Comparison of ENCODE assay signal across 12 cellular contexts in genomic region chr12:57091633-57092528, GRCh38. TPM values are rescaled to one million over a fixed set of nuclear protein-coding genes. Genes with fewer than 3 reads are reported as not detected.
A peak's percentile ranks its signal among the peaks of the same experiment; 100 is the strongest.
DNase-seq lines count a peak whose midpoint lies in the region; ATAC-seq and TF ChIP-seq lines count a peak whose summit lies in the region.
"Had no signal": no experiment of that assay in that cellular context is flagged by ENCODE, and none has a peak within 500 bp of the region (broad histone marks: within the 10 kb centered on the region; RNA-seq: fewer than 3 reads in every experiment).

No MANE protein-coding gene starts in this region.

- no peaks in the 10 kb centered on the region for H3K9me3 Mint-ChIP-seq in endothelial cell (ENCODE audit: unreplicated experiment)

- H3K4me2 ChIP-seq in IMR-90 (ENCODE audit: low read depth, low read length), result peak overlapping the region; percentile 38; the same call in 1 of the 2 replicates

- no peak for TF ChIP-seq RAD21 in IMR-90 (IDR thresholded peaks at IDR 0.05; ENCODE audit: low read length)

- H3K9me1 ChIP-seq in IMR-90 (ENCODE audit: insufficient read depth, low read length), result peaks cover 4% of the 10 kb centered on the region; the same call in 1 of the 2 replicates

- H3K4me1 ChIP-seq in IMR-90 (ENCODE audit: control insufficient read depth, insufficient read depth, low read length) (peaks cover 41% of the 10 kb centered on the region), prostate gland (replicated peaks) (peaks cover 34% of the 10 kb centered on the region)

- peaks cover 29% of the 10 kb centered on the region for H3K4me1 Mint-ChIP-seq in endothelial cell (ENCODE audit: unreplicated experiment)

- H3K27ac ChIP-seq in IMR-90 (ENCODE audit: insufficient read depth, low read length), result peak overlapping the region; percentile 75
- H3K27ac ChIP-seq in prostate gland, result peak overlapping the region; percentile 79 to 99

- H3K23ac ChIP-seq in IMR-90 (ENCODE audit: low read depth, low read length), result peak overlapping the region; percentile 82; the same call in 1 of the 2 replicates

- H4K91ac ChIP-seq in IMR-90 (ENCODE audit: insufficient read depth, low read depth, low read length), result no peak overlapping the region

- H3K4me3 Mint-ChIP-seq in endothelial cell (ENCODE audit: unreplicated experiment), result peak overlapping the region; percentile 65

- peak overlapping the region; percentile 1 for H2BK5ac ChIP-seq in IMR-90 (ENCODE audit: low read depth, low read length, poor library complexity, severe bottlenecking)

- CTCF ChIA-PET in BJ (lab: Yijun Ruan, JAX) (interaction anchor here (0.7 to 15.6 kb wide), 14 partner anchors 8 to 329 kb away, joined by 3 to 190 read pairs (median 4); partner anchors contain the start of genes HSD17B6, NEMP1 and STAT6), IMR-90 (lab: Yijun Ruan, JAX) (interaction anchor here (1.0 to 2.0 kb wide), 4 partner anchors 20 to 36 kb away, joined by 3 to 8 read pairs (median 5); partner anchors contain the start of genes LRP1 and STAT6)

- no peak overlapping the region for H4K8ac ChIP-seq in IMR-90 (ENCODE audit: low read depth in 2 of 2, low read length in 2 of 2)

- H3K4ac ChIP-seq in IMR-90 (ENCODE audit: low read depth, low read length), result no peak overlapping the region

- H2AFZ ChIP-seq in IMR-90 (replicated peaks; ENCODE audit: low read length, poor library complexity), result no peak overlapping the region

- H3K36me3 ChIP-seq in BJ (ENCODE audit: control insufficient read depth, insufficient read depth, low read length) (peaks cover 42% of the 10 kb centered on the region), IMR-90 (ENCODE audit: control insufficient read depth, insufficient read depth, low read length) (peaks cover 61% of the 10 kb centered on the region), prostate gland (peaks cover 0 to 7% of the 10 kb centered on the region in 2 donors)

- H2AK5ac ChIP-seq in IMR-90 (ENCODE audit: low read depth, low read length), result peak overlapping the region; percentile 42; the same call in 1 of the 2 replicates

- TF ChIP-seq POLR2A in IMR-90 (IDR thresholded peaks at IDR 0.05; ENCODE audit: low read depth, low read length) (no peak), prostate gland (IDR thresholded peaks at IDR 0.05) (no peak)

- H3K14ac ChIP-seq in IMR-90 (replicated peaks; ENCODE audit: low read depth, low read length), result peak overlapping the region; percentile 20; the same call in 1 of the 2 replicates

- POLR2A ChIA-PET in BJ (lab: Charles Lee) (no interaction called here), IMR-90 (lab: Charles Lee; ENCODE audit: unreplicated experiment) (interaction anchor here (0.5 to 1.4 kb wide), 4 partner anchors 7 to 74 kb away, joined by 3 to 5 read pairs (median 4); partner anchors contain the start of genes LRP1 and STAT6)

- no peak overlapping the region for H3K18ac ChIP-seq in IMR-90 (ENCODE audit: low read depth, low read length)

- TF ChIP-seq CTCF in BJ (IDR thresholded peaks at IDR 0.05; ENCODE audit: insufficient read depth, low read depth, low read length), result no peak
- TF ChIP-seq CTCF in IMR-90 (conservative IDR thresholded peaks at IDR 0.05; ENCODE audit: low read depth, low read length), result no peak
- TF ChIP-seq CTCF in endothelial cell (IDR thresholded peaks at IDR 0.05; ENCODE audit: unreplicated experiment), result no peak
- TF ChIP-seq CTCF in prostate gland (IDR thresholded peaks at IDR 0.05), result no peak

- no peak overlapping the region for H2BK120ac ChIP-seq in IMR-90 (ENCODE audit: low read depth, low read length)

- ATAC-seq in IMR-90 (ENCODE audit: low read depth) (no peak), GM18861 (IDR thresholded peaks at IDR 0.05; ENCODE audit: unreplicated experiment) (no peak), HG02642 (IDR thresholded peaks at IDR 0.05; ENCODE audit: poor library complexity, unreplicated experiment) (no peak), GM19035 (IDR thresholded peaks at IDR 0.05; ENCODE audit: unreplicated experiment) (no peak)
- ATAC-seq: Panc1 had no signal

- H3K36me3 Mint-ChIP-seq in endothelial cell (ENCODE audit: low read depth, unreplicated experiment), result peaks cover 22% of the 10 kb centered on the region

- no TSS peak for BruUV-seq in IMR-90 (replicated peaks; lab: Mats Ljungman, UMichigan)

- H2BK20ac ChIP-seq in IMR-90 (ENCODE audit: low read depth, low read length), result no peak overlapping the region

- intact Hi-C loops in IMR-90 (cut with micrococcal nuclease), result no loop called here
- intact Hi-C loops in prostate gland (cut with DNase I), result no loop called here
- intact Hi-C loops in cardiac septum (cut with DNase I), result no loop called here

- no peak overlapping the region for H3K56ac ChIP-seq in IMR-90 (ENCODE audit: extremely low read depth, insufficient read depth, low read length)

- H3K27me3 Mint-ChIP-seq in endothelial cell (ENCODE audit: unreplicated experiment), result peaks cover 34% of the 10 kb centered on the region

- in situ Hi-C loops in IMR-90 (cut with MboI; ENCODE audit: low sequenced_read_pairs), result no loop called here

- H3K27me3 ChIP-seq in BJ (ENCODE audit: control insufficient read depth, insufficient read depth, low read length) (no peaks in the 10 kb centered on the region), IMR-90 (ENCODE audit: control insufficient read depth, insufficient read depth, low read length) (no peaks in the 10 kb centered on the region), prostate gland (replicated peaks; ENCODE audit: insufficient read depth) (no peaks in the 10 kb centered on the region)

- WGBS in IMR-90 (ENCODE audit: extremely low coverage in 2 of 2, insufficient read length in 1 of 2), 2 experiments, result 85% methylated on average over 6 of the region's 25 CpGs; no CpG with 5 or more reads in 1 of the 2 experiments
- 69% methylated on average over 24 of the region's 25 CpGs for WGBS in prostate gland

- H4K5ac ChIP-seq in IMR-90 (ENCODE audit: low read depth, low read length), result no peak overlapping the region

- DNase-seq in BJ (ENCODE audit: low read depth), result no peak
- DNase-seq in IMR-90, result no peak
- DNase-seq in endothelial cell (ENCODE audit: low spot score), result no peak
- no peak for DNase-seq in prostate gland (ENCODE audit: low spot score)
- DNase-seq in cardiac septum (ENCODE audit: low spot score), result no peak
- DNase-seq: GDM1, NCI-H1105 had no signal

- dilution Hi-C loops in IMR-90 (cut with HindIII; ENCODE audit: low sequenced_read_pairs, unreplicated experiment), result no loop called here

- no peak overlapping the region for H2AK9ac ChIP-seq in IMR-90 (replicated peaks; ENCODE audit: low read depth, low read length, poor library complexity)

- no peak overlapping the region for H3K27ac Mint-ChIP-seq in endothelial cell (ENCODE audit: unreplicated experiment)

- no peaks in the 10 kb centered on the region for H3K9me3 ChIP-seq in IMR-90 (ENCODE audit: control insufficient read depth, insufficient read depth, low read length)
- no peaks in the 10 kb centered on the region for H3K9me3 ChIP-seq in prostate gland

- H4K20me1 ChIP-seq in IMR-90 (ENCODE audit: insufficient read depth, low read length), result peaks cover 67% of the 10 kb centered on the region

- H2BK15ac ChIP-seq in IMR-90 (ENCODE audit: low read depth, low read length), result no peak overlapping the region

- H3K9ac ChIP-seq in IMR-90 (ENCODE audit: low read depth, low read length), result peak overlapping the region; percentile 58

- peak overlapping the region; percentile 96 for H3K4me3 ChIP-seq in BJ (ENCODE audit: low read depth, low read length)
- no peak overlapping the region; the same call in 1 of the 2 replicates for H3K4me3 ChIP-seq in IMR-90 (ENCODE audit: insufficient read depth, low read depth, low read length)
- no peak overlapping the region for H3K4me3 ChIP-seq in prostate gland

- H3K79me1 ChIP-seq in IMR-90 (ENCODE audit: low read depth in 1 of 2, low read length in 2 of 2), result peaks cover 13 to 58% of the 10 kb centered on the region in 2 experiments

RNA-seq across cellular contexts. Expression of gene NAB2, which starts 3.0 kb away (rescaled TPM):
- 41.7 and 50.2 TPM in 2 replicates for polyA plus RNA-seq in BJ (2011; rRNA removed)
- 40.1 and 65.0 TPM in 2 replicates for polyA minus RNA-seq in BJ (2011; rRNA and poly(A)+ RNA removed)
- 68.3 and 68.8 TPM in 2 replicates for total RNA-seq in IMR-90 (2012; rRNA removed)
- polyA plus RNA-seq in IMR-90 (2012; rRNA removed), result 65.1 and 65.2 TPM in 2 replicates
- polyA plus RNA-seq in IMR-90 (2012; cell fraction: cytosol; rRNA removed), result 52.2 and 62.3 TPM in 2 replicates
- polyA plus RNA-seq in IMR-90 (2012; cell fraction: nucleus; rRNA removed; ENCODE audit: low replicate concordance), result 73.8 and 87.3 TPM in 2 replicates
- 14.0 TPM for total RNA-seq in endothelial cell (ENCODE audit: unreplicated experiment)
- 10 to 100 TPM; 19.0 to 65.5 TPM for total RNA-seq in prostate gland
- 37.9 TPM for total RNA-seq in cardiac septum

RNA-seq across cellular contexts. Expression of gene NEMP1, which starts 13.3 kb away (rescaled TPM):
- 6.7 and 12.0 TPM in 2 replicates for polyA plus RNA-seq in BJ (2011; rRNA removed)
- 5.0 and 6.5 TPM in 2 replicates for polyA minus RNA-seq in BJ (2011; rRNA and poly(A)+ RNA removed)
- 10.9 and 14.7 TPM in 2 replicates for total RNA-seq in IMR-90 (2012; rRNA removed)
- polyA plus RNA-seq in IMR-90 (2012; rRNA removed), result 7.2 and 8.9 TPM in 2 replicates
- 1.2 and 2.3 TPM in 2 replicates for polyA plus RNA-seq in IMR-90 (2012; cell fraction: cytosol; rRNA removed)
- polyA plus RNA-seq in IMR-90 (2012; cell fraction: nucleus; rRNA removed; ENCODE audit: low replicate concordance), result 3.6 and 28.5 TPM in 2 replicates
- total RNA-seq in endothelial cell (ENCODE audit: unreplicated experiment), result 17.6 TPM
- total RNA-seq in prostate gland, result 10 to 100 TPM; 10.8 to 13.0 TPM
- total RNA-seq in cardiac septum, result 2.4 TPM

RNA-seq across cellular contexts. Expression of gene STAT6, which starts 19.3 kb away (rescaled TPM):
- polyA plus RNA-seq in BJ (2011; rRNA removed) (110 and 177 TPM in 2 replicates), IMR-90 (2012; rRNA removed) (88.8 and 96.9 TPM in 2 replicates)
- polyA minus RNA-seq in BJ (2011; rRNA and poly(A)+ RNA removed), result 71.4 and 108 TPM in 2 replicates
- total RNA-seq in IMR-90 (2012; rRNA removed) (38.9 and 43.4 TPM in 2 replicates), endothelial cell (ENCODE audit: unreplicated experiment) (139 TPM), prostate gland (100 to 1,000 TPM; 124 to 237 TPM), cardiac septum (42.1 TPM)
- polyA plus RNA-seq in IMR-90 (2012; cell fraction: cytosol; rRNA removed), result 44.8 and 69.4 TPM in 2 replicates
- 334 and 370 TPM in 2 replicates for polyA plus RNA-seq in IMR-90 (2012; cell fraction: nucleus; rRNA removed; ENCODE audit: low replicate concordance)

RNA-seq across cellular contexts. Expression of gene LRP1, which starts 36.4 kb away (rescaled TPM):
- polyA plus RNA-seq in BJ (2011; rRNA removed) (58.5 and 117 TPM in 2 replicates), IMR-90 (2012; rRNA removed) (142 and 155 TPM in 2 replicates)
- polyA minus RNA-seq in BJ (2011; rRNA and poly(A)+ RNA removed), result 200 and 323 TPM in 2 replicates
- total RNA-seq in IMR-90 (2012; rRNA removed) (73.1 and 75.5 TPM in 2 replicates), endothelial cell (ENCODE audit: unreplicated experiment) (24.7 TPM), prostate gland (100 to 1,000 TPM in 1 of 2 donors, 10 to 100 TPM in 1; 53.5 to 198 TPM), cardiac septum (103 TPM)
- 119 and 250 TPM in 2 replicates for polyA plus RNA-seq in IMR-90 (2012; cell fraction: cytosol; rRNA removed)
- 252 and 565 TPM in 2 replicates for polyA plus RNA-seq in IMR-90 (2012; cell fraction: nucleus; rRNA removed; ENCODE audit: low replicate concordance)

RNA-seq across cellular contexts. Expression of gene MYO1A, which starts 42.0 kb away (rescaled TPM):
- polyA plus RNA-seq in BJ (2011; rRNA removed) (0.02 and 0.15 TPM in 2 replicates), IMR-90 (2012; rRNA removed) (not detected in 2 replicates)
- 0.21 TPM in 1 of 2 replicates, not detected in the other for polyA minus RNA-seq in BJ (2011; rRNA and poly(A)+ RNA removed)
- total RNA-seq in IMR-90 (2012; rRNA removed) (under 0.01 TPM in 1 of 2 replicates, not detected in the other), endothelial cell (ENCODE audit: unreplicated experiment) (0.36 TPM), prostate gland (under 1 TPM; 0.09 to 0.74 TPM), cardiac septum (0.11 TPM)
- not detected in 2 replicates for polyA plus RNA-seq in IMR-90 (2012; cell fraction: cytosol; rRNA removed)
- polyA plus RNA-seq in IMR-90 (2012; cell fraction: nucleus; rRNA removed; ENCODE audit: low replicate concordance), result 0.14 and 0.17 TPM in 2 replicates
- total RNA-seq: endothelial cell of umbilical vein had no signal
- polyA plus RNA-seq: endothelial cell of umbilical vein had no signal
